Comparison of ENCODE assay signal across 17 cellular contexts in the genomic region with DNA sequence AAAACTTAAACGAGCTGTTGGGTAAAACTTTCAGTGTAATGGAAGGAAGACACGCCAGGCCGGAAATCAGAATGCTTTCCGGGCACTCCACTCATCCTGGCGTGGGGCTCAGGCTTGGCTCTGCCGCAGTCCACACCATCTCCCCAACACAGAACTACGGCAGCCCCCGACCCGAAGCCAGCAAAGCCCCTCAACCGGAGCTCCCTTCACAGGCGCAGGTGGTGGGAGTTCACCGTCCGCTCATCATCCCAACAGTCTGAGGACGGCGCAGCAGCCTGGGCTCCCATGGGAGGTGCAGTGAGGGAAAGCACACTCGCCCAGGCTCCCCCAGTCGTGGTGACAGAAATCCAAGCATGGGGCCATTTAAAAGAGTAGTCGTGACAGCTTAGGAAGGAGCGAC. TPM values are rescaled to one million over a fixed set of nuclear protein-coding genes. Genes with fewer than 3 reads are reported as not detected.
DNase-seq lines count a peak whose midpoint lies in the region; ATAC-seq and TF ChIP-seq lines count a peak whose summit lies in the region.
"Had no signal": no experiment of that assay in that cellular context is flagged by ENCODE, and none has a peak within 500 bp of the region (broad histone marks: within the 10 kb centered on the region; RNA-seq: fewer than 3 reads in every experiment).

No MANE protein-coding gene starts in this region.

- H3K36me3 ChIP-seq in BLaER1 (no peaks in the 10 kb centered on the region), GM23338 (ENCODE audit: insufficient read depth) (no peaks in the 10 kb centered on the region), endodermal cell (ENCODE audit: control insufficient read depth, insufficient read depth, low read length) (no peaks in the 10 kb centered on the region), osteoblast (ENCODE audit: insufficient read depth, low read length) (no peaks in the 10 kb centered on the region), lower lobe of right lung (no peaks in the 10 kb centered on the region)

- H3K79me2 ChIP-seq in GM23338 (replicated peaks; ENCODE audit: insufficient read depth), result no peaks in the 10 kb centered on the region
- H3K79me2 ChIP-seq in osteoblast (ENCODE audit: insufficient read depth, low read length), result no peaks in the 10 kb centered on the region

- WGBS in endodermal cell (ENCODE audit: insufficient coverage in 1 of 2, insufficient read length in 1 of 2), 2 experiments, result 92 to 93% methylated on average over 13 to 19 of the region's 19 CpGs

- intact Hi-C loops in lower lobe of right lung (cut with DNase I), result no loop called here

- H3K36me3 Mint-ChIP-seq in GM23338 (ENCODE audit: low read depth) (peaks cover 8% of the 10 kb centered on the region), endodermal cell (ENCODE audit: low read depth) (no peaks in the 10 kb centered on the region)

- DNase-seq in GM23338 (ENCODE audit: low spot score), result no peak
- peak; percentile 34 for DNase-seq in endodermal cell
- DNase-seq in osteoblast (ENCODE audit: insufficient read length, low spot score, missing footprints), result peak; percentile 1
- DNase-seq in lower lobe of right lung, result no peak
- no peak for DNase-seq in putamen (ENCODE audit: low spot score)
- DNase-seq: 8988T; AML-193; C1 segment of cervical spinal cord; CD4-positive, alpha-beta memory T cell; DMS153; DND-41; GDM1; KBM-7 had no signal

- H2AFZ ChIP-seq in GM23338 (peak overlapping the region; percentile 83), osteoblast (ENCODE audit: low read length) (no peak overlapping the region)

- no peaks in the 10 kb centered on the region for H3F3A ChIP-seq in GM23338 (replicated peaks; ENCODE audit: low read depth)

- H3K27ac ChIP-seq in BLaER1 (peak overlapping the region; percentile 29; the same call in 1 of the 2 replicates), GM23338 (ENCODE audit: low read depth) (no peak overlapping the region), endodermal cell (ENCODE audit: low read depth, low read length) (no peak overlapping the region), osteoblast (ENCODE audit: low read depth, low read length) (no peak overlapping the region), lower lobe of right lung (no peak overlapping the region)
- H3K27ac ChIP-seq: HL-60 had no signal

- H3K9me3 Mint-ChIP-seq in GM23338, result peaks cover 17% of the 10 kb centered on the region
- peaks cover 23% of the 10 kb centered on the region for H3K9me3 Mint-ChIP-seq in endodermal cell

- ATAC-seq in GM23338 (no peak; the same call in 2 of the 3 replicates), lower lobe of right lung (no peak), GM21526 (IDR thresholded peaks at IDR 0.05; ENCODE audit: low FRiP score, unreplicated experiment) (no peak)
- ATAC-seq: HCT116 had no signal

- H3K27ac Mint-ChIP-seq in GM23338 (no peak overlapping the region), endodermal cell (no peak overlapping the region)
- H3K27ac Mint-ChIP-seq: CD4-positive, alpha-beta memory T cell had no signal

- no peaks in the 10 kb centered on the region for H3K27me3 ChIP-seq in BLaER1
- no peaks in the 10 kb centered on the region for H3K27me3 ChIP-seq in GM23338 (ENCODE audit: insufficient read depth)
- no peaks in the 10 kb centered on the region for H3K27me3 ChIP-seq in endodermal cell (ENCODE audit: control insufficient read depth, insufficient read depth, low read length, poor library complexity, severe bottlenecking)
- H3K27me3 ChIP-seq in osteoblast (ENCODE audit: insufficient read depth, low read length), result no peaks in the 10 kb centered on the region
- H3K27me3 ChIP-seq in lower lobe of right lung (ENCODE audit: low read depth), result no peaks in the 10 kb centered on the region

- peak overlapping the region; percentile 48; the same call in 1 of the 2 replicates for H3K9ac ChIP-seq in BLaER1
- H3K9ac ChIP-seq in endodermal cell (ENCODE audit: extremely low read depth, low read length, poor library complexity, severe bottlenecking), result no peak overlapping the region

- H3K4me3 Mint-ChIP-seq in GM23338, result no peak overlapping the region
- no peak overlapping the region for H3K4me3 Mint-ChIP-seq in endodermal cell
- H3K4me3 Mint-ChIP-seq: CD4-positive, alpha-beta memory T cell had no signal

- H3K9me3 ChIP-seq in BLaER1 (peaks cover 20% of the 10 kb centered on the region), endodermal cell (ENCODE audit: control insufficient read depth, low read length) (peaks cover 16% of the 10 kb centered on the region), osteoblast (ENCODE audit: low read depth, low read length) (no peaks in the 10 kb centered on the region), lower lobe of right lung (no peaks in the 10 kb centered on the region)

- H3K4me1 Mint-ChIP-seq in GM23338 (peaks cover 9% of the 10 kb centered on the region), endodermal cell (no peaks in the 10 kb centered on the region)
- H3K4me1 Mint-ChIP-seq: CD4-positive, alpha-beta memory T cell had no signal

- H3K4me2 ChIP-seq in BLaER1, result peak overlapping the region; percentile 91
- no peak overlapping the region for H3K4me2 ChIP-seq in GM23338
- no peak overlapping the region for H3K4me2 ChIP-seq in osteoblast (ENCODE audit: insufficient read depth, low read length)

- TF ChIP-seq CTCF in GM23338 (conservative IDR thresholded peaks at IDR 0.05; ENCODE audit: low read depth in 2 of 2), result no peak
- no peak for TF ChIP-seq CTCF in endodermal cell (conservative IDR thresholded peaks at IDR 0.05)
- no peak for TF ChIP-seq CTCF in osteoblast (IDR thresholded peaks at IDR 0.05; ENCODE audit: extremely low read depth, low read depth, low read length)
- no peak for TF ChIP-seq CTCF in lower lobe of right lung (IDR thresholded peaks at IDR 0.05)

- peaks cover 4% of the 10 kb centered on the region for H3K27me3 Mint-ChIP-seq in GM23338 (ENCODE audit: insufficient read depth, low read depth, poor library complexity)
- H3K27me3 Mint-ChIP-seq in endodermal cell (ENCODE audit: insufficient read depth), result no peaks in the 10 kb centered on the region

- no peaks in the 10 kb centered on the region for H4K20me1 ChIP-seq in BLaER1
- H4K20me1 ChIP-seq in GM23338 (replicated peaks; ENCODE audit: insufficient read depth), result no peaks in the 10 kb centered on the region
- H4K20me1 ChIP-seq in osteoblast (ENCODE audit: insufficient read depth, low read length), result no peaks in the 10 kb centered on the region

- peaks cover 52% of the 10 kb centered on the region for H3K4me1 ChIP-seq in BLaER1
- H3K4me1 ChIP-seq in GM23338 (ENCODE audit: insufficient read depth), result no peaks in the 10 kb centered on the region
- no peaks in the 10 kb centered on the region for H3K4me1 ChIP-seq in endodermal cell (ENCODE audit: control insufficient read depth, insufficient read depth, low read length)
- H3K4me1 ChIP-seq in osteoblast (ENCODE audit: insufficient read depth, low read length), result no peaks in the 10 kb centered on the region
- no peaks in the 10 kb centered on the region for H3K4me1 ChIP-seq in lower lobe of right lung

- H3K4me3 ChIP-seq in BLaER1 (peak overlapping the region; percentile 28; the same call in 1 of the 2 replicates), GM23338 (no peak overlapping the region), endodermal cell (ENCODE audit: low read length) (no peak overlapping the region), osteoblast (ENCODE audit: insufficient read depth, low read length) (no peak overlapping the region), lower lobe of right lung (no peak overlapping the region)

- no peaks in the 10 kb centered on the region for H3K9me2 ChIP-seq in GM23338 (ENCODE audit: insufficient read depth)

TF ChIP-seq in GM23338, 12 proteins besides CTCF, POLR2A, EP300 and RAD21 (continues in another document):
- TF ChIP-seq ZNF114 (CRISPR knock-in tag; IDR thresholded peaks at IDR 0.05) (no peak), EZH2 (IDR thresholded peaks at IDR 0.05; ENCODE audit: low read depth, unreplicated experiment) (no peak), EZH2phosphoT487 (IDR thresholded peaks at IDR 0.05; ENCODE audit: unreplicated experiment) (no peak), REST (IDR thresholded peaks at IDR 0.05; ENCODE audit: unreplicated experiment) (no peak)
- TF ChIP-seq, protein P1, sequence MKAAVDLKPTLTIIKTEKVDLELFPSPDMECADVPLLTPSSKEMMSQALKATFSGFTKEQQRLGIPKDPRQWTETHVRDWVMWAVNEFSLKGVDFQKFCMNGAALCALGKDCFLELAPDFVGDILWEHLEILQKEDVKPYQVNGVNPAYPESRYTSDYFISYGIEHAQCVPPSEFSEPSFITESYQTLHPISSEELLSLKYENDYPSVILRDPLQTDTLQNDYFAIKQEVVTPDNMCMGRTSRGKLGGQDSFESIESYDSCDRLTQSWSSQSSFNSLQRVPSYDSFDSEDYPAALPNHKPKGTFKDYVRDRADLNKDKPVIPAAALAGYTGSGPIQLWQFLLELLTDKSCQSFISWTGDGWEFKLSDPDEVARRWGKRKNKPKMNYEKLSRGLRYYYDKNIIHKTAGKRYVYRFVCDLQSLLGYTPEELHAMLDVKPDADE (IDR thresholded peaks at IDR 0.05), result no peak

RNA-seq across cellular contexts. Expression of gene MMP17, which starts 11.0 kb away (rescaled TPM):
- 26.8 and 48.5 TPM in 2 replicates for total RNA-seq in GM23338 (2014; rRNA removed; shearing (Covaris generic))
- polyA plus RNA-seq in GM23338 (2016; fragmentation: Nextera tagmentation; extraction: Ambion mirVana), result 10.4 and 16.9 TPM in 2 replicates
- total RNA-seq in endodermal cell (10 to 100 TPM; 10.9 to 12.0 TPM), osteoblast (10.5 and 11.2 TPM in 2 replicates), lower lobe of right lung (2.5 TPM)
- 22.2 TPM for polyA plus RNA-seq in endodermal cell (2013, experiment 1 of 2)
- 19.9 TPM for polyA plus RNA-seq in endodermal cell (2013, experiment 2 of 2)
- polyA plus RNA-seq: CD4-positive, alpha-beta memory T cell had no signal

Comparison
In these comparisons a context has a peak if more than half of its experiments do, and no peak if none do; other contexts are left out.
1. DNase-seq: peak in endodermal cell (single experiment) and osteoblast (single experiment); none in GM23338 (single experiment), lower lobe of right lung (single experiment) and putamen (single experiment).